Comparison of ENCODE assay signal across 8 cellular contexts in genomic region chr2:213246665-213247281, GRCh38. TPM values are rescaled to one million over a fixed set of nuclear protein-coding genes. Genes with fewer than 3 reads are reported as not detected.
DNase-seq lines count a peak whose midpoint lies in the region; ATAC-seq, FAIRE-seq and TF ChIP-seq lines count a peak whose summit lies in the region.

No MANE protein-coding gene starts in this region.

- H3K9ac ChIP-seq in MM.1S (ENCODE audit: low read length): no peak overlapping the region

- H3K27me3 ChIP-seq in MM.1S (replicated peaks; ENCODE audit: insufficient read depth, low read length) (no peaks in the 10 kb centered on the region), testis (no peaks in the 10 kb centered on the region)

- H3K36me3 Mint-ChIP-seq in central memory CD8-positive, alpha-beta T cell (ENCODE audit: insufficient read depth): no peaks in the 10 kb centered on the region

- H2AFZ ChIP-seq in MM.1S (ENCODE audit: low read length): no peak overlapping the region

- peaks cover 5% of the 10 kb centered on the region for H3K4me1 Mint-ChIP-seq in central memory CD8-positive, alpha-beta T cell

- H4K20me1 ChIP-seq in MM.1S (ENCODE audit: insufficient read depth, low read length): no peaks in the 10 kb centered on the region

- peaks cover 10% of the 10 kb centered on the region for H3K27me3 Mint-ChIP-seq in central memory CD8-positive, alpha-beta T cell

- H3K4me3 ChIP-seq in AG10803 (ENCODE audit: low read length) (no peak overlapping the region), MM.1S (ENCODE audit: low read length) (no peak overlapping the region), mucosa of descending colon (no peak overlapping the region), testis (no peak overlapping the region)

- H3K4me1 ChIP-seq in MM.1S (ENCODE audit: low read length): peaks cover 19% of the 10 kb centered on the region
- H3K4me1 ChIP-seq in mucosa of descending colon (ENCODE audit: low read depth): peaks cover 2% of the 10 kb centered on the region
- H3K4me1 ChIP-seq in testis: peaks cover 3% of the 10 kb centered on the region

- DNase-seq in AG10803 (ENCODE audit: low read depth) (peak; percentile 58), MM.1S (peak; percentile 70), T-helper 22 cell (ENCODE audit: low read depth) (peak; percentile 8), mucosa of descending colon (peak in 1 of 3 donors; percentile 43), testis (peak; percentile 53), H54 (ENCODE audit: insufficient read length, low spot score) (no peak)
- peak; percentile 22 to 23 for DNase-seq in central memory CD8-positive, alpha-beta T cell (ENCODE audit: low spot score in 2 of 2)

- no peak overlapping the region for H3K4me3 Mint-ChIP-seq in central memory CD8-positive, alpha-beta T cell

- H3F3A ChIP-seq in MM.1S (ENCODE audit: insufficient read depth, low read length): peaks cover 14% of the 10 kb centered on the region

- no peak overlapping the region for H3K4me2 ChIP-seq in MM.1S (ENCODE audit: low read depth, low read length)

- H3K27ac ChIP-seq in MM.1S (ENCODE audit: low read length) (no peak overlapping the region), testis (no peak overlapping the region)

- no peak overlapping the region for H3K27ac Mint-ChIP-seq in central memory CD8-positive, alpha-beta T cell (ENCODE audit: low read depth)

- no peaks in the 10 kb centered on the region for H3K9me2 ChIP-seq in MM.1S (replicated peaks; ENCODE audit: insufficient read depth, low read length)

- TF ChIP-seq POLR2A in testis (IDR thresholded peaks at IDR 0.05): no peak
- no peak for TF ChIP-seq POLR2A in H54 (IDR thresholded peaks at IDR 0.05; ENCODE audit: low read depth, low read length)

- TF ChIP-seq CTCF in AG10803 (conservative IDR thresholded peaks at IDR 0.05; ENCODE audit: low read length): peak; percentile 90
- peak; percentile 73 for TF ChIP-seq CTCF in MM.1S (IDR thresholded peaks at IDR 0.05; ENCODE audit: low read length)
- TF ChIP-seq CTCF in mucosa of descending colon (IDR thresholded peaks at IDR 0.05): peak; percentile 63
- peak; percentile 74 to 84 (median 82) for TF ChIP-seq CTCF in testis (IDR thresholded peaks at IDR 0.05)

- intact Hi-C loops in mucosa of descending colon (cut with DNase I, micrococcal nuclease): no loop called here
- intact Hi-C loops in testis (cut with DNase I; ENCODE audit: low total_unique reads): no loop called here

- WGBS in testis, 2 donors: 19% methylated on average over 4 of the region's 4 CpGs

- H3K36me3 ChIP-seq in MM.1S (replicated peaks; ENCODE audit: insufficient read depth, low read length) (no peaks in the 10 kb centered on the region), mucosa of descending colon (ENCODE audit: low read depth) (no peaks in the 10 kb centered on the region), testis (ENCODE audit: low read depth, missing control alignments) (no peaks in the 10 kb centered on the region)

- no peaks in the 10 kb centered on the region for H3K79me2 ChIP-seq in MM.1S (ENCODE audit: low read length)

- no peak for FAIRE-seq in H54 (lab: Jason Lieb, UNC)

- no peaks in the 10 kb centered on the region for H3K9me3 ChIP-seq in MM.1S (replicated peaks; ENCODE audit: insufficient read depth, low read length)
- no peaks in the 10 kb centered on the region for H3K9me3 ChIP-seq in mucosa of descending colon
- H3K9me3 ChIP-seq in testis: no peaks in the 10 kb centered on the region

- ATAC-seq in GM18511 (IDR thresholded peaks at IDR 0.05; ENCODE audit: unreplicated experiment) (peak; percentile 34), mucosa of descending colon (peak; percentile 28)
- no peak for ATAC-seq in central memory CD8-positive, alpha-beta T cell (replicated peaks; ENCODE audit: extremely low read depth, poor library complexity, severe bottlenecking)

- no peaks in the 10 kb centered on the region for H3K9me3 Mint-ChIP-seq in central memory CD8-positive, alpha-beta T cell

RNA-seq across cellular contexts. Expression of gene SPAG16, which starts 37.5 kb away (rescaled TPM):
- total RNA-seq in mucosa of descending colon: 10 to 100 TPM; 18.1 to 20.3 (median 18.5) TPM
- 100 to 1,000 TPM in 1 of 2 donors, 10 to 100 TPM in 1; 69.7 to 111 TPM for total RNA-seq in testis
- polyA plus RNA-seq in testis (ENCODE audit: insufficient read depth, low read depth, low replicate concordance): 80.7 TPM
